In the genomic region with DNA sequence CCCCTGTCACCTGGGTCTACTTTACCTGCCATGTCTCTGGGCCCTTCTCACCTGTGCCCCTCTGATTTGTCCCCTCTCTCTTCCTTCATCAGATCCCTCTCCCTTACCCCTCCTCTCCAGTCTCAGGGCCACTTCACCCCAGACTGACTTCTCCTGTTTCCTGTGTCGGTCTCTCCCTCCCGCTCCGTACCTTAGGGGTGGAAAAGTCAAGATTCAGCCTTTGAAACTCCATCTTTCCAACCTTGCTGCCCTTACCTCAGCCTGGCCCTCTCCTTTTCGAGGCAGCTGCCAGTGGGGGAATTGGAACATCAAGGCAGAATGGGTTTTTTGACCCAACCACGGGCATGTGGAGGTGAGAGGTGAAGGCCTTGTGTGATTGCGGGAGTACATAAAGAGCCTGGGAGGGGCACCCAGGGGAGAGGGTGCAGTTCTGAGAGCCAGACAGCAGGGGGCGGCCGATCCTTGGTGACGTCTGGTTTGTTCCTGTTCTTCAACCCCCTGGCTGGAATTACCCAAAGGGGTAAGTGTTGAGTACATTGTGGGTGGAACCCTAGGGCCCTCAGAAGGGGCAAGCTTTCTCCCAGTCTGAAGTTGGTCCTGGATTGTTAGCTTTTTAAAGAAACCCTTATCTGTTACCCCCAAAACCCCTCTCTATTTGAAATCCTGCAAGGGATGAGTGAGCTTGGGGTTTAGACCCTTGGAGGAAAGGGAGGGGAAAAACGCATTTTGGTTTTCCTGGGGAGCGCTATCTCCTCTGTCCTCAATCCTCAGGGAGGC, we compare ENCODE assay signal across 8 cellular contexts. TPM values are rescaled to one million over a fixed set of nuclear protein-coding genes. Genes with fewer than 3 reads are reported as not detected.
A peak's percentile ranks its signal among the peaks of the same experiment; 100 is the strongest.
DNase-seq lines count a peak whose midpoint lies in the region; ATAC-seq, FAIRE-seq and TF ChIP-seq lines count a peak whose summit lies in the region.

No MANE protein-coding gene starts in this region.

- H3K36me3 ChIP-seq in PC-3 (ENCODE audit: low read depth, low read length), result no peaks in the 10 kb centered on the region
- no peaks in the 10 kb centered on the region for H3K36me3 ChIP-seq in fibroblast of lung (ENCODE audit: control insufficient read depth, insufficient read depth, low read length)
- no peaks in the 10 kb centered on the region for H3K36me3 ChIP-seq in neutrophil
- no peaks in the 10 kb centered on the region for H3K36me3 ChIP-seq in stomach

- no peak for FAIRE-seq in HTR-8/SVneo (lab: Jason Lieb, UNC)

- no peaks in the 10 kb centered on the region for H3K9me2 ChIP-seq in PC-3 (replicated peaks; ENCODE audit: low read length)

- TF ChIP-seq EP300 in stomach (IDR thresholded peaks at IDR 0.05), result no peak

- intact Hi-C loops in PC-3 (cut with micrococcal nuclease) (loop anchor here (1.0 to 2.0 kb wide), 2 partner anchors 31 to 51 kb away; no protein-coding TSS in a partner anchor), stomach (cut with DNase I; ENCODE audit: low total_unique reads) (loop anchor here (5.0 kb wide), 1 partner anchor 55 kb away; no protein-coding TSS in a partner anchor)

- H3K79me2 ChIP-seq in PC-3 (ENCODE audit: low read length) (no peaks in the 10 kb centered on the region), fibroblast of lung (ENCODE audit: control insufficient read depth, insufficient read depth, low read length) (no peaks in the 10 kb centered on the region)

- no peaks in the 10 kb centered on the region for H3K9me3 ChIP-seq in PC-3 (ENCODE audit: low read length)
- H3K9me3 ChIP-seq in fibroblast of lung (ENCODE audit: control insufficient read depth, insufficient read depth, low read depth, low read length), result no peaks in the 10 kb centered on the region
- no peaks in the 10 kb centered on the region for H3K9me3 ChIP-seq in neutrophil
- no peaks in the 10 kb centered on the region for H3K9me3 ChIP-seq in stomach

- no TSS peak for BruUV-seq in PC-3 (replicated peaks; lab: Mats Ljungman, UMichigan)

- H3K27me3 ChIP-seq in PC-3 (ENCODE audit: low read length) (no peaks in the 10 kb centered on the region), fibroblast of lung (ENCODE audit: control insufficient read depth, insufficient read depth, low read length) (peaks cover 13% of the 10 kb centered on the region), neutrophil (peaks cover 86% of the 10 kb centered on the region), stomach (peaks cover 0 to 83% (median 12%) of the 10 kb centered on the region in 3 donors)

- peak; percentile 81 for DNase-seq in HTR-8/SVneo (ENCODE audit: insufficient read length, low spot score)
- peak; percentile 76 for DNase-seq in PC-3
- peak; percentile 87 to 89 for DNase-seq in activated T-cell treated with anti-CD3 and anti-CD28 coated beads, Interleukin-2, amount 50 U/mL, for 48 hours
- DNase-seq in fibroblast of lung (ENCODE audit: low read depth in 2 of 2), result peak; percentile 42 to 62
- peak; percentile 85 for DNase-seq in stomach

- CTCF ChIA-PET in PC-3 (lab: Charles Lee), result interaction anchor here (0.7 kb wide), 1 partner anchor 52 kb away, joined by 4 read pairs; no protein-coding TSS in a partner anchor

- no peak overlapping the region for H3K9ac ChIP-seq in PC-3 (ENCODE audit: low read length)
- H3K9ac ChIP-seq in fibroblast of lung (ENCODE audit: insufficient read depth, low read length), result no peak overlapping the region

- H3K4me2 ChIP-seq in PC-3 (ENCODE audit: low read length) (no peak overlapping the region), fibroblast of lung (ENCODE audit: extremely low read depth, insufficient read depth, low read length) (no peak overlapping the region)

- H2AFZ ChIP-seq in PC-3 (ENCODE audit: low read length) (no peak overlapping the region), fibroblast of lung (ENCODE audit: low read length) (no peak overlapping the region)

- no peak overlapping the region for H3K4me3 ChIP-seq in GM12875 (ENCODE audit: low read depth, low read length)
- no peak overlapping the region for H3K4me3 ChIP-seq in PC-3 (ENCODE audit: low read length)
- H3K4me3 ChIP-seq in fibroblast of lung (replicated peaks in 1 of 4; ENCODE audit: control extremely low read depth in 1 of 4, insufficient read depth in 1 of 4, low read depth in 3 of 4, low read length in 4 of 4), result no peak overlapping the region
- H3K4me3 ChIP-seq in neutrophil (ENCODE audit: low read depth in 1 of 2, low read length in 1 of 2), result no peak overlapping the region
- no peak overlapping the region for H3K4me3 ChIP-seq in stomach

- 33 to 39% (median 38%) methylated on average over 10 to 11 of the region's 11 CpGs for WGBS in stomach, 5 donors

- H4K20me1 ChIP-seq in PC-3 (ENCODE audit: low read length) (no peaks in the 10 kb centered on the region), fibroblast of lung (ENCODE audit: control insufficient read depth, extremely low read depth, insufficient read depth, low read length) (no peaks in the 10 kb centered on the region)

- peak; percentile 84 for ATAC-seq in PC-3
- ATAC-seq in GM21367 (IDR thresholded peaks at IDR 0.05; ENCODE audit: unreplicated experiment), result no peak

- H3F3A ChIP-seq in PC-3 (ENCODE audit: low read length, unreplicated experiment), result no peaks in the 10 kb centered on the region

- POLR2A ChIA-PET in PC-3 (lab: Charles Lee; ENCODE audit: unreplicated experiment), result no interaction called here

- TF ChIP-seq POLR2A in stomach (IDR thresholded peaks at IDR 0.05), result no peak

- no peak overlapping the region for H3K27ac ChIP-seq in PC-3 (ENCODE audit: low read length)
- no peak overlapping the region for H3K27ac ChIP-seq in fibroblast of lung (ENCODE audit: insufficient read depth, low read length)
- no peak overlapping the region for H3K27ac ChIP-seq in neutrophil
- H3K27ac ChIP-seq in stomach, result no peak overlapping the region

- H3K4me1 ChIP-seq in PC-3 (ENCODE audit: insufficient read depth, low read length), result peaks cover 6% of the 10 kb centered on the region; the same call in 1 of the 2 replicates
- no peaks in the 10 kb centered on the region for H3K4me1 ChIP-seq in fibroblast of lung (ENCODE audit: control insufficient read depth, extremely low read depth, insufficient read depth, low read length)
- H3K4me1 ChIP-seq in neutrophil (ENCODE audit: control insufficient read depth in 1 of 2, insufficient read depth in 1 of 2, low read depth in 1 of 2, low read length in 1 of 2), result no peaks in the 10 kb centered on the region
- peaks cover 0 to 4% (median 0%) of the 10 kb centered on the region in 4 donors for H3K4me1 ChIP-seq in stomach

- TF ChIP-seq CTCF in GM12875 (IDR thresholded peaks at IDR 0.05; ENCODE audit: borderline replicate concordance, insufficient read depth, low read depth, low read length), result peak; percentile 91
- TF ChIP-seq CTCF in PC-3 (conservative IDR thresholded peaks at IDR 0.05; ENCODE audit: low read depth, low read length), result peak; percentile 95
- peak; percentile 87 to 88 for TF ChIP-seq CTCF in fibroblast of lung (conservative IDR thresholded peaks at IDR 0.05 in 1 of 2, IDR thresholded peaks at IDR 0.05 in 1 of 2; ENCODE audit: low read depth in 1 of 2, low read length in 2 of 2)
- TF ChIP-seq CTCF in neutrophil (IDR thresholded peaks at IDR 0.05), result peak; percentile 91
- TF ChIP-seq CTCF in stomach (IDR thresholded peaks at IDR 0.05), result peak in 5 of 7 experiments; percentile 78 to 93 (median 90)

RNA-seq across cellular contexts. Expression of a gene that starts 12.3 kb away (rescaled TPM):
- total RNA-seq in PC-3 (2014; rRNA removed) (1.7 and 2.4 TPM in 2 replicates), fibroblast of lung (not detected in 2 replicates), stomach (not detected)
- polyA plus RNA-seq in fibroblast of lung (not detected in 2 replicates), stomach (not detected)
- polyA plus RNA-seq in fibroblast of lung (2012), result not detected in 2 replicates
- polyA minus RNA-seq in fibroblast of lung (ENCODE audit: low replicate concordance), result not detected in 2 replicates
